In the genomic region with DNA sequence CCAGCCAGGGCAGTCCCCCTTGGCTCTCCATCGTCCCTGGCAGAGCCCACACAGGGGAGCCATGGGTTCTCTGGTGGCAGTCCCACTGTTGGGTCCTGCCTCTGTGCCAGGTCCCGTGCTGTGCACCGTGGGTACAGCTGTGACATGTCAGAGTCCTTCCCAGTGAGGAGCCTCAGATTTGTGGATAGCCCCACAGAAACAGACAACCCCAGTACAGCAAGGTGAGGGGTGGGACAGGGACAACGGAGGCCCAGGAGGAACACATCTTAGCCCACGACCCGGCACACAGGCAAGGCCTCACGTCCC, we compare ENCODE assay signal across 18 cellular contexts. TPM values are rescaled to one million over a fixed set of nuclear protein-coding genes. Genes with fewer than 3 reads are reported as not detected.
DNase-seq lines count a peak whose midpoint lies in the region; ATAC-seq and TF ChIP-seq lines count a peak whose summit lies in the region.
"Had no signal": no experiment of that assay in that cellular context is flagged by ENCODE, and none has a peak within 500 bp of the region (broad histone marks: within the 10 kb centered on the region; RNA-seq: fewer than 3 reads in every experiment).

No MANE protein-coding gene starts in this region.

- ATAC-seq in heart left ventricle, result peak; percentile 0 to 4 (median 1)
- no peak for ATAC-seq in gastroesophageal sphincter
- ATAC-seq: GM23338, PC-3 had no signal

- DNase-seq in heart left ventricle (no peak), cardiac septum (ENCODE audit: low spot score) (no peak), osteoblast (ENCODE audit: insufficient read length, low spot score, missing footprints) (peak; percentile 37), activated gamma-delta T cell (lab: John Stamatoyannopoulos, UW) (no peak), NCI-H748 treated with DMSO at 0.1 percent for 48 hours (lab: John Stamatoyannopoulos, UW) (no peak)
- no peak for DNase-seq in activated CD4-positive, alpha-beta T cell treated with anti-CD3 and anti-CD28 coated beads for 1 hour
- DNase-seq: CD4-positive, alpha-beta T cell; DMS79 treated with DMSO at 0.1 percent for 48 hours; NCI-H1436 treated with DMSO at 0.1 percent for 48 hours; NCI-H2081 treated with DMSO at 0.1 percent for 48 hours; NCI-H226; NCI-H526; NK-92 treated with Interleukin-12 subunit alpha and Interleukin-12 subunit beta, amount 100 ng/mL, for 24 hours; PC-3 had no signal

- no peak for TF ChIP-seq CTCF in heart left ventricle (IDR thresholded peaks at IDR 0.05)
- TF ChIP-seq CTCF in gastroesophageal sphincter (IDR thresholded peaks at IDR 0.05), result no peak
- TF ChIP-seq CTCF in osteoblast (IDR thresholded peaks at IDR 0.05; ENCODE audit: extremely low read depth, low read depth, low read length), result no peak

- H4K20me1 ChIP-seq in osteoblast (ENCODE audit: insufficient read depth, low read length), result peaks cover 47% of the 10 kb centered on the region

- peak overlapping the region in 9 of 12 donors; percentile 20 to 81 (median 57) for H3K27ac ChIP-seq in heart left ventricle
- peak overlapping the region in 3 of 4 donors; percentile 72 to 77 (median 72) for H3K27ac ChIP-seq in gastroesophageal sphincter
- H3K27ac ChIP-seq in osteoblast (ENCODE audit: low read depth, low read length), result no peak overlapping the region
- H3K27ac ChIP-seq in temporal lobe (ENCODE audit: low read depth, low read length), result peak overlapping the region; percentile 52

- H3K4me1 ChIP-seq in heart left ventricle (peaks cover 0 to 38% (median 13%) of the 10 kb centered on the region in 12 donors), gastroesophageal sphincter (peaks cover 0 to 34% (median 12%) of the 10 kb centered on the region in 3 donors), osteoblast (ENCODE audit: insufficient read depth, low read length) (no peaks in the 10 kb centered on the region)

- H3K79me2 ChIP-seq in osteoblast (ENCODE audit: insufficient read depth, low read length), result peaks cover 43% of the 10 kb centered on the region

- H3K4me3 ChIP-seq in heart left ventricle, result no peak overlapping the region
- no peak overlapping the region for H3K4me3 ChIP-seq in gastroesophageal sphincter
- H3K4me3 ChIP-seq in osteoblast (ENCODE audit: insufficient read depth, low read length), result no peak overlapping the region
- H3K4me3 ChIP-seq: GM23338 had no signal

- no peak overlapping the region for H3K4me2 ChIP-seq in osteoblast (ENCODE audit: insufficient read depth, low read length)
- H3K4me2 ChIP-seq: GM23338 had no signal

- TF ChIP-seq POLR2A in heart left ventricle (IDR thresholded peaks at IDR 0.05), result no peak
- TF ChIP-seq POLR2A in gastroesophageal sphincter (IDR thresholded peaks at IDR 0.05), result no peak

- H3K27me3 ChIP-seq in heart left ventricle (no peaks in the 10 kb centered on the region), gastroesophageal sphincter (no peaks in the 10 kb centered on the region), osteoblast (ENCODE audit: insufficient read depth, low read length) (no peaks in the 10 kb centered on the region)

- H3K36me3 ChIP-seq in heart left ventricle, result peaks cover 0 to 81% (median 51%) of the 10 kb centered on the region in 9 donors
- H3K36me3 ChIP-seq in gastroesophageal sphincter, result peaks cover 0 to 79% of the 10 kb centered on the region in 2 donors
- peaks cover 78% of the 10 kb centered on the region for H3K36me3 ChIP-seq in osteoblast (ENCODE audit: insufficient read depth, low read length)

- H3K9me3 ChIP-seq in heart left ventricle (no peaks in the 10 kb centered on the region), gastroesophageal sphincter (no peaks in the 10 kb centered on the region), osteoblast (ENCODE audit: low read depth, low read length) (no peaks in the 10 kb centered on the region)

- intact Hi-C loops in heart left ventricle (cut with DNase I) (loop anchor here in 3 of 10 donors (5.0 to 10.0 kb wide), 2 partner anchors 129 to 607 kb away; no protein-coding TSS in a partner anchor), cardiac septum (cut with DNase I) (no loop called here)

- TF ChIP-seq EP300 in gastroesophageal sphincter (IDR thresholded peaks at IDR 0.05), result no peak

- H2AFZ ChIP-seq in osteoblast (ENCODE audit: low read length), result no peak overlapping the region
- H2AFZ ChIP-seq: GM23338 had no signal

- WGBS in heart left ventricle, 4 donors, result 60 to 77% (median 69%) methylated on average over 3 to 7 of the region's 7 CpGs
- WGBS in gastroesophageal sphincter (ENCODE audit: low coverage in 1 of 2), 2 donors, result no CpG with 5 or more reads among the region's 7 CpGs

RNA-seq across cellular contexts. Expression of gene POLR3H, which starts 12.9 kb away (rescaled TPM):
- total RNA-seq in heart left ventricle (10 to 100 TPM; 12.2 to 27.4 (median 18.3) TPM), cardiac septum (18.6 TPM), gastroesophageal sphincter (10 to 100 TPM; 17.7 to 27.0 (median 23.4) TPM), osteoblast (26.2 and 27.9 TPM in 2 replicates), temporal lobe (20.4 TPM)
- polyA plus RNA-seq in heart left ventricle, result 10 to 100 TPM; 20.2 to 31.2 TPM

RNA-seq across cellular contexts. Expression of gene CSDC2, which starts 29.4 kb away (rescaled TPM):
- total RNA-seq in heart left ventricle, result 100 to 1,000 TPM in 8 of 9 donors, 10 to 100 TPM in 1; 94.1 to 564 (median 266) TPM
- polyA plus RNA-seq in heart left ventricle, result 100 to 1,000 TPM; 300 to 463 TPM
- total RNA-seq in cardiac septum, result 115 TPM
- total RNA-seq in gastroesophageal sphincter, result 10 to 100 TPM in 1 of 4 donors, 1 to 10 TPM in 3; 3.0 to 22.2 (median 5.8) TPM
- 0.88 and 1.1 TPM in 2 replicates for total RNA-seq in osteoblast
- 11.8 TPM for total RNA-seq in temporal lobe
- total RNA-seq: CD4-positive, alpha-beta T cell; HT-29; PC-3 had no signal

RNA-seq across cellular contexts. Expression of gene PMM1, which starts 58.3 kb away (rescaled TPM):
- total RNA-seq in heart left ventricle (10 to 100 TPM; 10.8 to 26.4 (median 22.9) TPM), cardiac septum (21.7 TPM), gastroesophageal sphincter (10 to 100 TPM; 32.7 to 42.5 (median 37.1) TPM), osteoblast (15.6 and 18.9 TPM in 2 replicates), temporal lobe (22.6 TPM)
- polyA plus RNA-seq in heart left ventricle, result 10 to 100 TPM; 17.3 to 34.8 TPM
